ENCODE assay signal across 12 cellular contexts in the genomic region with DNA sequence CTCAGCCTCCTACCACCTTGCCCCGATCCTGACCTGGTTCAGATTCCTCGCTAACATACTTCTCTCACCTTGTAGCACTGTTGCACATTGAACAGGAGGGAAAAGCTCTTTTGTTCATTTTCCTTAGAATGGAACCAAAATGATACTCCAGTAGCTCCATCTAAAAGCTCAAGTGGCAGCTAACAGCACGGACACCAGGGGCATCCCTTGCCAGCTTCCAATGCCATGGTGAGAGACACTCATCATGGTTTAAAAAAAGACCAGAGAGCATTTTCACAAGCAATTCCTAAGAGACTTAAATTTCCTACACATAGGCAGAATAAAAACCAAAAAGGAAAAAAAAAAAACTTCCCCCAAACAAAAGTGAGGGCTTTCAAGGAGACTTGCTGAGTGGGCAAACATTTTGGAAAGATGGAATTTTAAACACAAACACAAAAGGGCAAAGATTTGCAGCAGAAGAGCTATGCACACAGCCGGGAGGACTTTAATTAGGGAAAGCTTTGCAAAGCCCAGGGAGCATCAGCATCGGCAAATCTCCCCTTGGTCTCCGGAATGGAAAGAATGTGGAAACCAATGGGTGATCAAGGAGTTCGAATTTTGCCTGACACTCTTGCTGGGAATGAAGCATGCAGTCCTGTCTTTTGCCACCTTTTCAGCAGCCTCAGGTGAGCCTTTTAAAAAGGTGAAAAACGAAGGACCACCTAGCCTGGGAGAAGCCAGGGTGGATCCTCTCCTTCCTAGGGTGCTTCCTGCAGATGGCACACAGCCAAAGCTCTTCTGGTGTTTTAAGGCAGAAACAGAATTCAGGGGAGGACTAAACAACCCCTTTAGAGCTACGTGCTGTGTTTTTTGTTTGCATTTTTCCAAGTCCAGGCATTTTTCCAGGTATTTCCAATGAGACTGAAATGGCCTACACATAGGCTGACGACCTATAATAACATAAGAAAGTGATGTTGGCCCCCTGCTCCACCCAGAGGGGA.
DNase-seq lines count a peak whose midpoint lies in the region; ATAC-seq and TF ChIP-seq lines count a peak whose summit lies in the region.
"Had no signal": no experiment of that assay in that cellular context is flagged by ENCODE, and none has a peak within 500 bp of the region (broad histone marks: within the 10 kb centered on the region; RNA-seq: fewer than 3 reads in every experiment).

No MANE protein-coding gene starts in this region.

- no peaks in the 10 kb centered on the region for H3K27me3 Mint-ChIP-seq in activated CD4-positive, alpha-beta T cell treated with anti-CD3 and anti-CD28 coated beads for 36 hours

- H3K4me3 ChIP-seq in ascending aorta (no peak overlapping the region), iPS-18a (ENCODE audit: low read length) (peak overlapping the region; percentile 23), stomach smooth muscle (ENCODE audit: low read length in 2 of 2) (peak overlapping the region in 1 of 2 donors; percentile 8)
- H3K4me3 ChIP-seq: A549 had no signal

- POLR2A ChIA-PET in activated CD4-positive, alpha-beta T cell treated with anti-CD3 and anti-CD28 coated beads for 36 hours (lab: Charles Lee) = no interaction called here

- H3K4me1 ChIP-seq in ascending aorta (peaks cover 28 to 70% of the 10 kb centered on the region in 2 donors), iPS-18a (ENCODE audit: control insufficient read depth, low read depth, low read length) (peaks cover 33% of the 10 kb centered on the region), stomach smooth muscle (ENCODE audit: control insufficient read depth, insufficient read depth, low read length) (peaks cover 79% of the 10 kb centered on the region)
- H3K4me1 ChIP-seq: A549 had no signal

- H3K9me3 ChIP-seq in ascending aorta (no peaks in the 10 kb centered on the region), iPS-18a (ENCODE audit: control insufficient read depth, low read depth, low read length) (no peaks in the 10 kb centered on the region), stomach smooth muscle (ENCODE audit: control insufficient read depth in 2 of 2, low read length in 2 of 2) (no peaks in the 10 kb centered on the region)
- H3K9me3 ChIP-seq: A549 had no signal

- no peaks in the 10 kb centered on the region for H3K36me3 ChIP-seq in ascending aorta
- no peaks in the 10 kb centered on the region for H3K36me3 ChIP-seq in iPS-18a (ENCODE audit: control insufficient read depth, low read depth, low read length)
- peaks cover 0 to 8% of the 10 kb centered on the region in 2 donors for H3K36me3 ChIP-seq in stomach smooth muscle (ENCODE audit: control insufficient read depth in 2 of 2, insufficient read depth in 2 of 2, low read length in 2 of 2)

- H3K9ac ChIP-seq in iPS-18a (ENCODE audit: low read length) (peak overlapping the region; percentile 18), stomach smooth muscle (ENCODE audit: low read length in 2 of 2) (no peak overlapping the region)

- CTCF ChIA-PET in activated CD4-positive, alpha-beta T cell treated with anti-CD3 and anti-CD28 coated beads for 36 hours (lab: Charles Lee) = interaction anchor here (1.0 to 2.4 kb wide), 5 partner anchors 9 to 181 kb away, joined by 3 to 9 read pairs (median 5); no protein-coding TSS in a partner anchor

- peak overlapping the region; percentile 62 for H3K27ac Mint-ChIP-seq in activated CD4-positive, alpha-beta T cell treated with anti-CD3 and anti-CD28 coated beads for 36 hours

- intact Hi-C loops in activated CD4-positive, alpha-beta T cell treated with anti-CD3 and anti-CD28 coated beads for 36 hours (cut with DNase I, micrococcal nuclease) = no loop called here
- intact Hi-C loops in ascending aorta (cut with DNase I) = loop anchor here (2.0 kb wide), 1 partner anchor 36 kb away; no protein-coding TSS in a partner anchor

- peaks cover 71% of the 10 kb centered on the region for H3K4me1 Mint-ChIP-seq in activated CD4-positive, alpha-beta T cell treated with anti-CD3 and anti-CD28 coated beads for 36 hours

- TF ChIP-seq CTCF in ascending aorta (IDR thresholded peaks at IDR 0.05) = no peak

- H3K9me3 Mint-ChIP-seq in activated CD4-positive, alpha-beta T cell treated with anti-CD3 and anti-CD28 coated beads for 36 hours (ENCODE audit: low read depth) = no peaks in the 10 kb centered on the region

- H3K27ac ChIP-seq in ascending aorta = peak overlapping the region; percentile 82 to 86
- no peak overlapping the region for H3K27ac ChIP-seq in iPS-18a (ENCODE audit: low read length)
- peak overlapping the region; percentile 49 for H3K27ac ChIP-seq in stomach smooth muscle (ENCODE audit: low read length)
- H3K27ac ChIP-seq: A549 had no signal

- H3K36me3 Mint-ChIP-seq in activated CD4-positive, alpha-beta T cell treated with anti-CD3 and anti-CD28 coated beads for 36 hours (ENCODE audit: low read depth) = peaks cover 29% of the 10 kb centered on the region

- no peak for ATAC-seq in activated CD4-positive, alpha-beta T cell treated with anti-CD3 and anti-CD28 coated beads for 36 hours
- ATAC-seq in HG02642 (IDR thresholded peaks at IDR 0.05; ENCODE audit: poor library complexity, unreplicated experiment) = no peak
- no peak for ATAC-seq in HG02763 (IDR thresholded peaks at IDR 0.05; ENCODE audit: unreplicated experiment)
- ATAC-seq: A549, esophagus mucosa had no signal

- H3K27me3 ChIP-seq in ascending aorta = no peaks in the 10 kb centered on the region
- H3K27me3 ChIP-seq in iPS-18a (ENCODE audit: control insufficient read depth, insufficient read depth, low read length) = no peaks in the 10 kb centered on the region
- H3K27me3 ChIP-seq in stomach smooth muscle (ENCODE audit: control insufficient read depth in 1 of 2, insufficient read depth in 2 of 2, low read length in 2 of 2) = no peaks in the 10 kb centered on the region

- no peak for DNase-seq in activated CD4-positive, alpha-beta T cell treated with anti-CD3 and anti-CD28 coated beads for 36 hours
- no peak for DNase-seq in activated CD4-positive, alpha-beta T cell treated with anti-CD3 and anti-CD28 coated beads for 4 hours
- DNase-seq in ascending aorta (ENCODE audit: low spot score in 2 of 2) = no peak
- no peak for DNase-seq in activated CD8-positive, alpha-beta memory T cell treated with anti-CD3 and anti-CD28 coated beads, Interleukin-2, amount 50 U/mL, for 48 hours
- DNase-seq: activated effector memory CD4-positive, alpha-beta T cell treated with anti-CD3 and anti-CD28 coated beads, Interleukin-2, amount 50 U/mL, for 16 hours; T-helper 2 cell had no signal

- no peak overlapping the region for H3K4me3 Mint-ChIP-seq in activated CD4-positive, alpha-beta T cell treated with anti-CD3 and anti-CD28 coated beads for 36 hours
